ENCODE assay signal across 13 cellular contexts in the genomic region with DNA sequence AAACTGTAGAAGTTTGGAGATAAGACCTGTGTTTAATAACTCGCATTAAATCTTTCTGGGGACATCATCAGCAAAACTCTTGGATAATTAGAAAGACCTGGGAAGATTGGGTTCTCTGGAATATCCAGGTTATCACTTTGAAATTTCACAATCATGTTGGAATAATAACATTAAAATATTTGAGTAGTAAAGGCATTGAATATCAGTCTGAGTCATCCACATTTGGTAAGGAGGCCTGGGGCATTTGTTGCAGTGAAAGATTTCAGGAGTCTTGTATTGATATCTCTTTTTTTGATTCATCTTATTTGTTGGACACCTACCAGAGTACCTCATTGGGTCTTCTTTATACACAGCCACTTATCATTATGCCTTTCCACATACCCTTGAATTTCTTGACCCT.
DNase-seq lines count a peak whose midpoint lies in the region; ATAC-seq and TF ChIP-seq lines count a peak whose summit lies in the region.
"Had no signal": no experiment of that assay in that cellular context is flagged by ENCODE, and none has a peak within 500 bp of the region (broad histone marks: within the 10 kb centered on the region; RNA-seq: fewer than 3 reads in every experiment).

No MANE protein-coding gene starts in this region.

- H3K79me2 ChIP-seq in mesendoderm (ENCODE audit: control insufficient read depth, insufficient read depth, low read length) = no peaks in the 10 kb centered on the region
- H3K79me2 ChIP-seq: parathyroid adenoma had no signal

- no peak overlapping the region for H3K14ac ChIP-seq in mesenchymal stem cell (ENCODE audit: low read length in 2 of 2)

- H4K8ac ChIP-seq in mesenchymal stem cell (ENCODE audit: low read length) = no peak overlapping the region
- H4K8ac ChIP-seq in mesendoderm (ENCODE audit: low read depth, low read length) = no peak overlapping the region

- H2AFZ ChIP-seq in mesenchymal stem cell (ENCODE audit: low read depth, low read length) = no peak overlapping the region
- H2AFZ ChIP-seq: GM23338, parathyroid adenoma had no signal

- no peaks in the 10 kb centered on the region for H3K27me3 Mint-ChIP-seq in stimulated activated naive CD8-positive, alpha-beta T cell treated with anti-CD3 and anti-CD28 coated beads, Interleukin-15, Interleukin-2, amounts not matched to agents 100 ng/mL and 50 ng/mL, for 24 hours
- no peaks in the 10 kb centered on the region for H3K27me3 Mint-ChIP-seq in stimulated activated naive CD8-positive, alpha-beta T cell treated with anti-CD3 and anti-CD28 coated beads, Interleukin-15, amount 100 ng/mL, for 72 hours
- H3K27me3 Mint-ChIP-seq in activated T-helper 17 cell treated with anti-CD3 and anti-CD28 coated beads, Interleukin-2, amount 50 U/mL, for 72 hours = no peaks in the 10 kb centered on the region
- H3K27me3 Mint-ChIP-seq: IgD-negative memory B cell had no signal

- peaks cover 8% of the 10 kb centered on the region for H3K9me3 Mint-ChIP-seq in stimulated activated naive CD8-positive, alpha-beta T cell treated with anti-CD3 and anti-CD28 coated beads, Interleukin-15, Interleukin-2, amounts not matched to agents 100 ng/mL and 50 ng/mL, for 24 hours
- peaks cover 9 to 11% of the 10 kb centered on the region in 2 donors for H3K9me3 Mint-ChIP-seq in stimulated activated naive CD8-positive, alpha-beta T cell treated with anti-CD3 and anti-CD28 coated beads, Interleukin-15, amount 100 ng/mL, for 72 hours
- peaks cover 10% of the 10 kb centered on the region for H3K9me3 Mint-ChIP-seq in activated T-helper 17 cell treated with anti-CD3 and anti-CD28 coated beads, Interleukin-2, amount 50 U/mL, for 72 hours
- H3K9me3 Mint-ChIP-seq: GM23338 had no signal

- H3K23ac ChIP-seq in mesenchymal stem cell (ENCODE audit: low read length in 2 of 2) = no peak overlapping the region
- no peak overlapping the region for H3K23ac ChIP-seq in mesendoderm (ENCODE audit: low read length)

- no peak overlapping the region for H3K4me2 ChIP-seq in mesenchymal stem cell (ENCODE audit: low read length, poor library complexity, severe bottlenecking)
- H3K4me2 ChIP-seq in mesendoderm (ENCODE audit: low read length) = no peak overlapping the region
- H3K4me2 ChIP-seq: GM23338 had no signal

- peaks cover 14% of the 10 kb centered on the region for H3K36me3 Mint-ChIP-seq in stimulated activated naive CD8-positive, alpha-beta T cell treated with anti-CD3 and anti-CD28 coated beads, Interleukin-15, Interleukin-2, amounts not matched to agents 100 ng/mL and 50 ng/mL, for 24 hours (ENCODE audit: low read depth)
- no peaks in the 10 kb centered on the region for H3K36me3 Mint-ChIP-seq in activated T-helper 17 cell treated with anti-CD3 and anti-CD28 coated beads, Interleukin-2, amount 50 U/mL, for 72 hours (ENCODE audit: low read depth)

- no peak overlapping the region for H2BK5ac ChIP-seq in mesenchymal stem cell (ENCODE audit: low read depth, low read length, poor library complexity, severe bottlenecking)
- no peak overlapping the region for H2BK5ac ChIP-seq in mesendoderm (ENCODE audit: low read length)

- H2AK5ac ChIP-seq in mesenchymal stem cell (ENCODE audit: low read length, severe bottlenecking) (no peak overlapping the region), mesendoderm (ENCODE audit: low read length) (no peak overlapping the region)

- H2BK12ac ChIP-seq in mesenchymal stem cell (ENCODE audit: low read length in 2 of 2) = no peak overlapping the region

- peaks cover 2% of the 10 kb centered on the region for H3K79me1 ChIP-seq in mesenchymal stem cell (replicated peaks; ENCODE audit: low read length, poor library complexity, severe bottlenecking)
- no peaks in the 10 kb centered on the region for H3K79me1 ChIP-seq in mesendoderm (ENCODE audit: low read length)

- H3K27ac Mint-ChIP-seq in stimulated activated naive CD8-positive, alpha-beta T cell treated with anti-CD3 and anti-CD28 coated beads, Interleukin-15, Interleukin-2, amounts not matched to agents 100 ng/mL and 50 ng/mL, for 24 hours = peak overlapping the region; percentile 83
- H3K27ac Mint-ChIP-seq in stimulated activated naive CD8-positive, alpha-beta T cell treated with anti-CD3 and anti-CD28 coated beads, Interleukin-15, amount 100 ng/mL, for 72 hours = no peak overlapping the region
- H3K27ac Mint-ChIP-seq in activated T-helper 17 cell treated with anti-CD3 and anti-CD28 coated beads, Interleukin-2, amount 50 U/mL, for 72 hours = peak overlapping the region; percentile 46
- H3K27ac Mint-ChIP-seq: GM23338, IgD-negative memory B cell had no signal

- H4K91ac ChIP-seq in mesenchymal stem cell (ENCODE audit: low read length) = no peak overlapping the region

- TF ChIP-seq CTCF in fibroblast of pulmonary artery (IDR thresholded peaks at IDR 0.05; ENCODE audit: low read length, missing control alignments) = no peak

- H3K9ac ChIP-seq in mesenchymal stem cell (ENCODE audit: low read length) = no peak overlapping the region
- H3K9ac ChIP-seq in mesendoderm (ENCODE audit: low read length) = no peak overlapping the region
- H3K9ac ChIP-seq: parathyroid adenoma had no signal

- no peaks in the 10 kb centered on the region for H3K9me3 ChIP-seq in mesenchymal stem cell (ENCODE audit: control insufficient read depth, low read length)

- H3K4me3 ChIP-seq in fibroblast of pulmonary artery (replicated peaks; ENCODE audit: low read depth, low read length) (no peak overlapping the region), mesenchymal stem cell (ENCODE audit: insufficient read depth in 1 of 2, low read depth in 1 of 2, low read length in 2 of 2) (no peak overlapping the region), mesendoderm (ENCODE audit: low read length) (no peak overlapping the region)
- H3K4me3 ChIP-seq: GM23338 had no signal

- H3K36me3 ChIP-seq in mesenchymal stem cell (ENCODE audit: control insufficient read depth in 1 of 2, insufficient read depth in 2 of 2, low read depth in 1 of 2, low read length in 2 of 2) (no peaks in the 10 kb centered on the region), mesendoderm (ENCODE audit: control insufficient read depth, insufficient read depth, low read length) (no peaks in the 10 kb centered on the region)

- no peak overlapping the region for H2BK15ac ChIP-seq in mesenchymal stem cell (ENCODE audit: low read depth, poor library complexity, severe bottlenecking)
- H2BK15ac ChIP-seq in mesendoderm (replicated peaks; ENCODE audit: low read depth) = no peak overlapping the region

- H3K4me1 ChIP-seq in mesenchymal stem cell (ENCODE audit: control insufficient read depth, insufficient read depth, low read depth, low read length) (peaks cover 2% of the 10 kb centered on the region), mesendoderm (ENCODE audit: control insufficient read depth, low read depth, low read length) (no peaks in the 10 kb centered on the region)
- H3K4me1 ChIP-seq: parathyroid adenoma had no signal

- H3K18ac ChIP-seq in mesenchymal stem cell (ENCODE audit: low read depth in 1 of 2, low read length in 2 of 2) (no peak overlapping the region), mesendoderm (ENCODE audit: low read length) (no peak overlapping the region)

- H3K27me3 ChIP-seq in mesenchymal stem cell (ENCODE audit: control insufficient read depth in 1 of 2, insufficient read depth in 1 of 2, low read length in 2 of 2) = no peaks in the 10 kb centered on the region
- no peaks in the 10 kb centered on the region for H3K27me3 ChIP-seq in mesendoderm (ENCODE audit: insufficient read depth, low read length, poor library complexity)

- no peak overlapping the region for H4K5ac ChIP-seq in mesendoderm (ENCODE audit: low read length)

- H3K4me3 Mint-ChIP-seq in stimulated activated naive CD8-positive, alpha-beta T cell treated with anti-CD3 and anti-CD28 coated beads, Interleukin-15, Interleukin-2, amounts not matched to agents 100 ng/mL and 50 ng/mL, for 24 hours = peak overlapping the region; percentile 38
- no peak overlapping the region for H3K4me3 Mint-ChIP-seq in stimulated activated naive CD8-positive, alpha-beta T cell treated with anti-CD3 and anti-CD28 coated beads, Interleukin-15, amount 100 ng/mL, for 72 hours
- H3K4me3 Mint-ChIP-seq in activated T-helper 17 cell treated with anti-CD3 and anti-CD28 coated beads, Interleukin-2, amount 50 U/mL, for 72 hours = peak overlapping the region; percentile 51
- H3K4me3 Mint-ChIP-seq: GM23338 had no signal

- H3K4me1 Mint-ChIP-seq in stimulated activated naive CD8-positive, alpha-beta T cell treated with anti-CD3 and anti-CD28 coated beads, Interleukin-15, Interleukin-2, amounts not matched to agents 100 ng/mL and 50 ng/mL, for 24 hours (ENCODE audit: low read depth) = peaks cover 17% of the 10 kb centered on the region
- peaks cover 19% of the 10 kb centered on the region for H3K4me1 Mint-ChIP-seq in stimulated activated naive CD8-positive, alpha-beta T cell treated with anti-CD3 and anti-CD28 coated beads, Interleukin-15, amount 100 ng/mL, for 72 hours
- peaks cover 12% of the 10 kb centered on the region for H3K4me1 Mint-ChIP-seq in activated T-helper 17 cell treated with anti-CD3 and anti-CD28 coated beads, Interleukin-2, amount 50 U/mL, for 72 hours
- H3K4me1 Mint-ChIP-seq: GM23338 had no signal

- H3K4ac ChIP-seq in mesenchymal stem cell (ENCODE audit: low read depth in 1 of 2, low read length in 2 of 2) (no peak overlapping the region), mesendoderm (ENCODE audit: low read depth, low read length) (no peak overlapping the region)

- H3K27ac ChIP-seq in mesenchymal stem cell (ENCODE audit: low read length, poor library complexity, severe bottlenecking) (no peak overlapping the region), mesendoderm (ENCODE audit: low read depth, low read length) (no peak overlapping the region)
- H3K27ac ChIP-seq: parathyroid adenoma had no signal

- WGBS in mesenchymal stem cell = 100% methylated on average over 1 of the region's 1 CpG
- no CpG with 5 or more reads among the region's 1 CpG for WGBS in mesendoderm (ENCODE audit: extremely low coverage, insufficient coverage, low lambda C conversion rate)

- no peak overlapping the region for H2BK120ac ChIP-seq in mesenchymal stem cell (ENCODE audit: low read depth, low read length)
- no peak overlapping the region for H2BK120ac ChIP-seq in mesendoderm (ENCODE audit: low read depth, low read length)

- H3K56ac ChIP-seq in mesendoderm (ENCODE audit: low read length) = no peak overlapping the region

- no peak for DNase-seq in stimulated activated naive CD8-positive, alpha-beta T cell treated with anti-CD3 and anti-CD28 coated beads, Interleukin-15, amount 100 ng/mL, for 72 hours
- peak; percentile 39 for DNase-seq in fibroblast of pulmonary artery (ENCODE audit: low read depth)
- DNase-seq in mesenchymal stem cell = no peak
- DNase-seq in mesendoderm = no peak
- DNase-seq: left ventricle myocardium superior; stimulated activated CD4-positive, alpha-beta T cell treated with anti-CD3 and anti-CD28 coated beads, Interleukin-4, amount 100 ng/mL, for 1 hour had no signal

- no peak for ATAC-seq in stimulated activated naive CD8-positive, alpha-beta T cell treated with anti-CD3 and anti-CD28 coated beads, Interleukin-15, amount 100 ng/mL, for 72 hours
- no peak for ATAC-seq in activated T-helper 17 cell treated with anti-CD3 and anti-CD28 coated beads, Interleukin-2, amount 50 U/mL, for 72 hours (replicated peaks)
- no peak for ATAC-seq in HG02798 (IDR thresholded peaks at IDR 0.05; ENCODE audit: poor library complexity, unreplicated experiment)
- no peak for ATAC-seq in HG03097 (IDR thresholded peaks at IDR 0.05; ENCODE audit: low FRiP score, unreplicated experiment)
- ATAC-seq: GM23338 had no signal

Comparison
In these comparisons a context has a peak if more than half of its experiments do, and no peak if none do; other contexts are left out.
1. H3K27ac Mint-ChIP-seq: peak in stimulated activated naive CD8-positive, alpha-beta T cell treated with anti-CD3 and anti-CD28 coated beads, Interleukin-15, Interleukin-2, amounts not matched to agents 100 ng/mL and 50 ng/mL, for 24 hours (single experiment) and activated T-helper 17 cell treated with anti-CD3 and anti-CD28 coated beads, Interleukin-2, amount 50 U/mL, for 72 hours (single experiment); none in stimulated activated naive CD8-positive, alpha-beta T cell treated with anti-CD3 and anti-CD28 coated beads, Interleukin-15, amount 100 ng/mL, for 72 hours (0 of 2).
2. H3K4me3 Mint-ChIP-seq: peak in stimulated activated naive CD8-positive, alpha-beta T cell treated with anti-CD3 and anti-CD28 coated beads, Interleukin-15, Interleukin-2, amounts not matched to agents 100 ng/mL and 50 ng/mL, for 24 hours (single experiment) and activated T-helper 17 cell treated with anti-CD3 and anti-CD28 coated beads, Interleukin-2, amount 50 U/mL, for 72 hours (single experiment); none in stimulated activated naive CD8-positive, alpha-beta T cell treated with anti-CD3 and anti-CD28 coated beads, Interleukin-15, amount 100 ng/mL, for 72 hours (0 of 2).